ENCODE assay signal across 15 cellular contexts in the genomic region with DNA sequence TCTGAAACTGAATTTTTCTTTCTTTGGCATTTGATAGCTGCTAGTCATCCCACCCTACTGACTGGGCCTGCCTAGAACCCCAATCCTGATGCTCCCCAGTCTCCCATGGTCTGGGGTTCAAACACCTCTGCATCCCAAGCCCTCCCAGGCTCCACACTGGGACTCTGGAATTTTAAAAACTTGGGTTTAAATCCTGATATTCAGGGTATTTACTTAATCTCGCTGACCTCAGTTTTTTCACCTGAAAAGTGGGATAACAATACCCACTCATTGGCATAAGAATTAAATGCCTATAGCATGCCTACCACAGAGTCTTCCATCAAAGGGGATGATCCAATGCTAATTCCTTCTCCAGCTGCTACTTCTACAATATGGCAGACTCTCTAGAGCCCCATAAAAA.
A peak's percentile ranks its signal among the peaks of the same experiment; 100 is the strongest.
DNase-seq lines count a peak whose midpoint lies in the region; ATAC-seq and TF ChIP-seq lines count a peak whose summit lies in the region.
"Had no signal": no experiment of that assay in that cellular context is flagged by ENCODE, and none has a peak within 500 bp of the region (broad histone marks: within the 10 kb centered on the region; RNA-seq: fewer than 3 reads in every experiment).

No MANE protein-coding gene starts in this region.

- peaks cover 19% of the 10 kb centered on the region for H3K4me1 ChIP-seq in HUES64 (ENCODE audit: insufficient read depth, low read length)
- peaks cover 6% of the 10 kb centered on the region for H3K4me1 ChIP-seq in mesendoderm (ENCODE audit: control insufficient read depth, low read depth, low read length)

- no peak overlapping the region for H2BK120ac ChIP-seq in mesendoderm (ENCODE audit: low read depth, low read length)

- H3K23ac ChIP-seq in mesendoderm (ENCODE audit: low read length), result no peak overlapping the region

- POLR2A ChIA-PET in WTC11 (lab: Charles Lee) (no interaction called here), T-cell (lab: Charles Lee) (no interaction called here)

- H3K4me3 ChIP-seq in HUES64 (ENCODE audit: low read length) (no peak overlapping the region), mesendoderm (ENCODE audit: low read length) (no peak overlapping the region)
- H3K4me3 ChIP-seq: GM23248 had no signal

- no peaks in the 10 kb centered on the region for H3K79me2 ChIP-seq in mesendoderm (ENCODE audit: control insufficient read depth, insufficient read depth, low read length)

- no peak overlapping the region for H3K4ac ChIP-seq in mesendoderm (ENCODE audit: low read depth, low read length)

- H3K9me3 ChIP-seq in HUES64 (ENCODE audit: insufficient read depth, low read depth, low read length), result no peaks in the 10 kb centered on the region

- H3K4me1 Mint-ChIP-seq in WTC11, result peaks cover 30% of the 10 kb centered on the region
- no peaks in the 10 kb centered on the region for H3K4me1 Mint-ChIP-seq in T-cell
- H3K4me1 Mint-ChIP-seq: CD4-positive, alpha-beta memory T cell had no signal

- H2BK15ac ChIP-seq in mesendoderm (replicated peaks; ENCODE audit: low read depth), result no peak overlapping the region

- no peak overlapping the region for H3K56ac ChIP-seq in mesendoderm (ENCODE audit: low read length)

- no peak overlapping the region for H3K4me2 ChIP-seq in mesendoderm (ENCODE audit: low read length)

- WGBS in HUES64, result 91% methylated on average over 1 of the region's 1 CpG
- WGBS in mesendoderm (ENCODE audit: extremely low coverage, insufficient coverage, low lambda C conversion rate), result no CpG with 5 or more reads among the region's 1 CpG

- H3K9ac ChIP-seq in HUES64 (ENCODE audit: low read depth, low read length) (0 out of 2 replicates have a peak overlapping the region, but pooled peaks have one; percentile 38), mesendoderm (ENCODE audit: low read length) (no peak overlapping the region)
- H3K9ac ChIP-seq: GM23248 had no signal

- H3K36me3 ChIP-seq in HUES64 (ENCODE audit: insufficient read depth, low read length) (no peaks in the 10 kb centered on the region), mesendoderm (ENCODE audit: control insufficient read depth, insufficient read depth, low read length) (no peaks in the 10 kb centered on the region)

- DNase-seq in WTC11 (ENCODE audit: low spot score) (no peak), mesendoderm (no peak), T-cell (no peak)
- DNase-seq: C1 segment of cervical spinal cord; Calu3; CD4-positive, alpha-beta memory T cell; COR-L47; DMS53; DMS79 treated with DMSO at 0.1 percent for 48 hours; GF-D8; GM23248 had no signal

- no peaks in the 10 kb centered on the region for H3K27me3 Mint-ChIP-seq in WTC11 (ENCODE audit: low read depth)
- peaks cover 2 to 12% of the 10 kb centered on the region in 2 donors for H3K27me3 Mint-ChIP-seq in T-cell

- CTCF ChIA-PET in WTC11 (lab: Charles Lee) (no interaction called here), T-cell (lab: Charles Lee) (no interaction called here)

- H3K27me3 ChIP-seq in HUES64 (ENCODE audit: insufficient read depth, low read length) (no peaks in the 10 kb centered on the region), mesendoderm (ENCODE audit: insufficient read depth, low read length, poor library complexity) (no peaks in the 10 kb centered on the region)

- ATAC-seq in WTC11, result no peak
- no peak for ATAC-seq in GM19324 (IDR thresholded peaks at IDR 0.05; ENCODE audit: low FRiP score, unreplicated experiment)
- ATAC-seq in T-cell (replicated peaks in 1 of 4), result no peak
- ATAC-seq in GM21529 (IDR thresholded peaks at IDR 0.05; ENCODE audit: unreplicated experiment), result no peak
- ATAC-seq: HCT116 had no signal

- H2AK5ac ChIP-seq in mesendoderm (ENCODE audit: low read length), result peak overlapping the region; percentile 82

- H3K18ac ChIP-seq in mesendoderm (ENCODE audit: low read length), result no peak overlapping the region

- H3K36me3 Mint-ChIP-seq in WTC11 (peaks cover 3% of the 10 kb centered on the region; the same call in 1 of the 2 replicates), T-cell (no peaks in the 10 kb centered on the region)
- H3K36me3 Mint-ChIP-seq: CD4-positive, alpha-beta memory T cell had no signal

- H3K27ac ChIP-seq in HUES64 (ENCODE audit: low read depth, low read length), result no peak overlapping the region
- no peak overlapping the region for H3K27ac ChIP-seq in mesendoderm (ENCODE audit: low read depth, low read length)
- H3K27ac ChIP-seq: GM23248 had no signal

- H3K27ac Mint-ChIP-seq in WTC11 (peak overlapping the region; percentile 11; the same call in 1 of the 2 replicates), T-cell (no peak overlapping the region)
- H3K27ac Mint-ChIP-seq: CD4-positive, alpha-beta memory T cell had no signal

- H3K4me3 Mint-ChIP-seq in WTC11 (no peak overlapping the region), T-cell (no peak overlapping the region)
- H3K4me3 Mint-ChIP-seq: CD4-positive, alpha-beta memory T cell had no signal

- no peak overlapping the region for H2BK5ac ChIP-seq in mesendoderm (ENCODE audit: low read length)

- H4K5ac ChIP-seq in mesendoderm (ENCODE audit: low read length), result no peak overlapping the region

- H4K8ac ChIP-seq in mesendoderm (ENCODE audit: low read depth, low read length), result no peak overlapping the region

- TF ChIP-seq CTCF in WTC11 (IDR thresholded peaks at IDR 0.05), result no peak

- H3K79me1 ChIP-seq in mesendoderm (ENCODE audit: low read length), result no peaks in the 10 kb centered on the region

- peaks cover 7% of the 10 kb centered on the region for H3K9me3 Mint-ChIP-seq in WTC11
- H3K9me3 Mint-ChIP-seq in T-cell, result peaks cover 0 to 7% (median 0%) of the 10 kb centered on the region in 3 donors

TF ChIP-seq in WTC11, 78 proteins besides CTCF, POLR2A, EP300 and RAD21 (continues in another document):
- no peak for TF ChIP-seq ELF4 (CRISPR knock-in tag; IDR thresholded peaks at IDR 0.05; ENCODE audit: low read depth)
- TF ChIP-seq TCF7 (CRISPR knock-in tag; IDR thresholded peaks at IDR 0.05; ENCODE audit: low read depth), result no peak
- no peak for TF ChIP-seq MXD4 (CRISPR knock-in tag; IDR thresholded peaks at IDR 0.05; ENCODE audit: borderline replicate concordance)
- no peak for TF ChIP-seq JAZF1 (CRISPR knock-in tag; IDR thresholded peaks at IDR 0.05)
- TF ChIP-seq HMGA2 (CRISPR knock-in tag; IDR thresholded peaks at IDR 0.05), result no peak
- no peak for TF ChIP-seq CREM (CRISPR knock-in tag; IDR thresholded peaks at IDR 0.05)
- TF ChIP-seq, protein P1, sequence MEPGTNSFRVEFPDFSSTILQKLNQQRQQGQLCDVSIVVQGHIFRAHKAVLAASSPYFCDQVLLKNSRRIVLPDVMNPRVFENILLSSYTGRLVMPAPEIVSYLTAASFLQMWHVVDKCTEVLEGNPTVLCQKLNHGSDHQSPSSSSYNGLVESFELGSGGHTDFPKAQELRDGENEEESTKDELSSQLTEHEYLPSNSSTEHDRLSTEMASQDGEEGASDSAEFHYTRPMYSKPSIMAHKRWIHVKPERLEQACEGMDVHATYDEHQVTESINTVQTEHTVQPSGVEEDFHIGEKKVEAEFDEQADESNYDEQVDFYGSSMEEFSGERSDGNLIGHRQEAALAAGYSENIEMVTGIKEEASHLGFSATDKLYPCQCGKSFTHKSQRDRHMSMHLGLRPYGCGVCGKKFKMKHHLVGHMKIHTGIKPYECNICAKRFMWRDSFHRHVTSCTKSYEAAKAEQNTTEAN (CRISPR knock-in tag; IDR thresholded peaks at IDR 0.05), result no peak
- no peak for TF ChIP-seq OVOL2 (CRISPR knock-in tag; IDR thresholded peaks at IDR 0.05; ENCODE audit: borderline replicate concordance)
- TF ChIP-seq, protein P2, sequence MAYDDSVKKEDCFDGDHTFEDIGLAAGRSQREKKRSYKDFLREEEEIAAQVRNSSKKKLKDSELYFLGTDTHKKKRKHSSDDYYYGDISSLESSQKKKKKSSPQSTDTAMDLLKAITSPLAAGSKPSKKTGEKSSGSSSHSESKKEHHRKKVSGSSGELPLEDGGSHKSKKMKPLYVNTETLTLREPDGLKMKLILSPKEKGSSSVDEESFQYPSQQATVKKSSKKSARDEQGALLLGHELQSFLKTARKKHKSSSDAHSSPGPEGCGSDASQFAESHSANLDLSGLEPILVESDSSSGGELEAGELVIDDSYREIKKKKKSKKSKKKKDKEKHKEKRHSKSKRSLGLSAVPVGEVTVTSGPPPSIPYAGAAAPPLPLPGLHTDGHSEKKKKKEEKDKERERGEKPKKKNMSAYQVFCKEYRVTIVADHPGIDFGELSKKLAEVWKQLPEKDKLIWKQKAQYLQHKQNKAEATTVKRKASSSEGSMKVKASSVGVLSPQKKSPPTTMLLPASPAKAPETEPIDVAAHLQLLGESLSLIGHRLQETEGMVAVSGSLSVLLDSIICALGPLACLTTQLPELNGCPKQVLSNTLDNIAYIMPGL (CRISPR knock-in tag; IDR thresholded peaks at IDR 0.05), result no peak
- no peak for TF ChIP-seq ZNF138 (CRISPR knock-in tag; conservative IDR thresholded peaks at IDR 0.05)
- no peak for TF ChIP-seq ZNF219 (CRISPR knock-in tag; IDR thresholded peaks at IDR 0.05; ENCODE audit: borderline replicate concordance)
- TF ChIP-seq FOXP1 (CRISPR knock-in tag; IDR thresholded peaks at IDR 0.05; ENCODE audit: borderline replicate concordance), result no peak
- TF ChIP-seq ZBTB21 (CRISPR knock-in tag; IDR thresholded peaks at IDR 0.05; ENCODE audit: borderline replicate concordance), result no peak
